Comparison of ENCODE assay signal across 2 cellular contexts in genomic region chr16:19380316-19380715, GRCh38.
TF ChIP-seq lines count a peak whose summit lies in the region.

No MANE protein-coding gene starts in this region.

TF ChIP-seq in H1, 55 proteins besides CTCF, POLR2A, EP300 and RAD21:
- no peak for TF ChIP-seq SIRT6 (IDR thresholded peaks at IDR 0.05; ENCODE audit: low read length)
- no peak for TF ChIP-seq ASH2L (IDR thresholded peaks at IDR 0.05; ENCODE audit: low read length)
- TF ChIP-seq BRCA1 (IDR thresholded peaks at IDR 0.05; ENCODE audit: low read depth, low read length) = no peak
- no peak for TF ChIP-seq CTBP2 (IDR thresholded peaks at IDR 0.05; ENCODE audit: borderline replicate concordance, insufficient read depth, insufficient read length, low read length)
- TF ChIP-seq EZH2 (IDR thresholded peaks at IDR 0.05; ENCODE audit: low read depth, low read length, severe bottlenecking) = no peak
- no peak for TF ChIP-seq FOSL1 (IDR thresholded peaks at IDR 0.05; ENCODE audit: insufficient read depth, low read depth, low read length)
- no peak for TF ChIP-seq NANOG (IDR thresholded peaks at IDR 0.05; ENCODE audit: insufficient read depth, low read depth, low read length, poor library complexity, severe bottlenecking)
- no peak for TF ChIP-seq HDAC6 (IDR thresholded peaks at IDR 0.05; ENCODE audit: low read depth, low read length)
- TF ChIP-seq SUZ12 (IDR thresholded peaks at IDR 0.05; ENCODE audit: low read length) = no peak
- no peak for TF ChIP-seq SIX5 (IDR thresholded peaks at IDR 0.05; ENCODE audit: low read depth, low read length)
TF ChIP-seq in H1: peak in this region for 0.

TF ChIP-seq in SK-N-SH, 30 proteins besides CTCF, POLR2A, EP300 and RAD21:
- TF ChIP-seq JUND (IDR thresholded peaks at IDR 0.05) = no peak
- no peak for TF ChIP-seq RXRA (IDR thresholded peaks at IDR 0.05; ENCODE audit: borderline replicate concordance, low read depth)
- no peak for TF ChIP-seq YY1 (IDR thresholded peaks at IDR 0.05; ENCODE audit: low read depth)
- no peak for TF ChIP-seq MXI1 (IDR thresholded peaks at IDR 0.05; ENCODE audit: low read depth, low read length)
- no peak for TF ChIP-seq PBX3 (IDR thresholded peaks at IDR 0.05)
- no peak for TF ChIP-seq TEAD4 (IDR thresholded peaks at IDR 0.05; ENCODE audit: borderline replicate concordance, insufficient read depth)
- no peak for TF ChIP-seq ELF1 (IDR thresholded peaks at IDR 0.05)
- no peak for TF ChIP-seq REST (IDR thresholded peaks at IDR 0.05; ENCODE audit: low read depth, low read length)
- TF ChIP-seq MAX (IDR thresholded peaks at IDR 0.05; ENCODE audit: low read depth) = no peak
- TF ChIP-seq FOSL2 (IDR thresholded peaks at IDR 0.05; ENCODE audit: borderline replicate concordance, low read depth) = no peak
- TF ChIP-seq MEF2A (IDR thresholded peaks at IDR 0.05; ENCODE audit: borderline replicate concordance, low read depth) = no peak
TF ChIP-seq in SK-N-SH: peak in this region for 0.
